16 cellular contexts compared by ENCODE assay signal in the genomic region with DNA sequence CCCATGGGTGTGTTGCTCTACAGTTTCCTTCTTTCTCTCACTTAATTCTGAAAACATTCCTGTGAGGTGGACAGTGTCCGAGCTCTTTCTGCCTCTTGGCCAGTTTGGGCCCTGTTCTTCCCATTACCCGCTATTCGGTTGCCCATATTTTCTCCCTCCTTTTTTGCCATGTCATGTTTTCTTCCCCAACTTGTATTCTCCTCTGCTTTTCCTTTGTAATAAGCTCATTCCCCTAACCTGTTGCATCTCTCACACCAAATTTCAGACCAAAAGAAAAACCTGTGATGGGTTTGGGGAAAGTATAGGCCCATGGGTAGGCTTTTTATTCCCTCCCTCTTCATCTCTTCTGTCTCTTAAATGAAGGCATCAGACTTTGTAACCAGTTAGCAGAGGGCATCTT. TPM values are rescaled to one million over a fixed set of nuclear protein-coding genes. Genes with fewer than 3 reads are reported as not detected.
DNase-seq lines count a peak whose midpoint lies in the region; ATAC-seq, FAIRE-seq and TF ChIP-seq lines count a peak whose summit lies in the region.
"Had no signal": no experiment of that assay in that cellular context is flagged by ENCODE, and none has a peak within 500 bp of the region (broad histone marks: within the 10 kb centered on the region; RNA-seq: fewer than 3 reads in every experiment).

No MANE protein-coding gene starts in this region.

- H3K4me3 ChIP-seq in HepG2 (replicated peaks in 1 of 3; ENCODE audit: insufficient read depth in 1 of 3, low read depth in 2 of 3, low read length in 3 of 3) (no peak overlapping the region), right lobe of liver (no peak overlapping the region), neural progenitor cell (no peak overlapping the region), esophagus squamous epithelium (no peak overlapping the region)
- H3K4me3 ChIP-seq: BLaER1 treated with 17β-estradiol and CSF1 and Interleukin-3, amounts not matched to agents 10 nM and 100 nM had no signal

- ATAC-seq in HepG2 (no peak), right lobe of liver (no peak)

- H3K27me3 Mint-ChIP-seq in neural progenitor cell (ENCODE audit: insufficient read depth, low read depth), result no peaks in the 10 kb centered on the region

- TF ChIP-seq EP300 in HepG2 (IDR thresholded peaks at IDR 0.05; ENCODE audit: low read depth in 2 of 2, low read length in 2 of 2) (no peak), HepG2 (CRISPR knock-in tag; IDR thresholded peaks at IDR 0.05; ENCODE audit: borderline replicate concordance) (no peak)

- H3K4me3 Mint-ChIP-seq in neural progenitor cell, result no peak overlapping the region

- H3K27ac Mint-ChIP-seq in neural progenitor cell, result no peak overlapping the region

- TF ChIP-seq POLR2A in HepG2 (IDR thresholded peaks at IDR 0.05; ENCODE audit: insufficient read depth in 1 of 2, low read depth in 2 of 2, low read length in 2 of 2), result no peak
- no peak for TF ChIP-seq POLR2A in right lobe of liver (IDR thresholded peaks at IDR 0.05)
- no peak for TF ChIP-seq POLR2A in esophagus squamous epithelium (IDR thresholded peaks at IDR 0.05)

- no peak for DNase-seq in HepG2 (ENCODE audit: low spot score)
- DNase-seq in right lobe of liver, result no peak
- DNase-seq in neural progenitor cell (ENCODE audit: low spot score), result no peak
- no peak for DNase-seq in esophagus squamous epithelium (lab: John Stamatoyannopoulos, UW)
- DNase-seq in superior temporal gyrus (ENCODE audit: extremely low spot score), result no peak
- no peak for DNase-seq in caudate nucleus (lab: John Stamatoyannopoulos, UW)
- DNase-seq: DMS79 treated with DMSO at 0.1 percent for 48 hours, NCI-H1105, NCI-H2081, NCI-H2171 treated with DMSO at 0.1 percent for 48 hours, NCI-H446 treated with DMSO at 0.1 percent for 48 hours, Right ventricle myocardium superior had no signal

- H3K36me3 Mint-ChIP-seq in neural progenitor cell, result peaks cover 21% of the 10 kb centered on the region

- CTCF ChIA-PET in HepG2 (lab: Yijun Ruan, JAX; ENCODE audit: low intra/inter-chr PET ratio, low total read pairs), result no interaction called here

- peaks cover 11% of the 10 kb centered on the region for H4K20me1 ChIP-seq in HepG2 (ENCODE audit: insufficient read depth, low read length)
- H4K20me1 ChIP-seq in neural progenitor cell (ENCODE audit: low read depth), result peaks cover 72% of the 10 kb centered on the region

- peaks cover 13% of the 10 kb centered on the region for H3K4me1 Mint-ChIP-seq in neural progenitor cell

- in situ Hi-C loops in HepG2 (cut with HindIII; ENCODE audit: extremely low pct_ligation_motif_present, low pct_unique_long_range_greater_than_20kb), result no loop called here

- H3K9ac ChIP-seq in HepG2 (ENCODE audit: insufficient read depth, low read depth, low read length), result no peak overlapping the region
- no peak overlapping the region for H3K9ac ChIP-seq in neural progenitor cell
- H3K9ac ChIP-seq: BLaER1 treated with 17β-estradiol and CSF1 and Interleukin-3, amounts not matched to agents 10 nM and 100 nM had no signal

- 93% methylated on average over 3 of the region's 3 CpGs for WGBS in HepG2 (ENCODE audit: low lambda C conversion rate)
- WGBS in right lobe of liver (ENCODE audit: insufficient coverage, low coverage, low lambda C conversion rate, missing lambda C conversion rate), result 100% methylated on average over 3 of the region's 3 CpGs
- 96 to 97% methylated on average over 3 of the region's 3 CpGs for WGBS in esophagus squamous epithelium, 2 donors

- no peaks in the 10 kb centered on the region for H3K9me3 Mint-ChIP-seq in neural progenitor cell

- intact Hi-C loops in HepG2 (cut with micrococcal nuclease; ENCODE audit: unreplicated experiment), result loop anchor here (10.0 kb wide), 1 partner anchor 108 kb away; no protein-coding TSS in a partner anchor
- intact Hi-C loops in right lobe of liver (cut with DNase I), result no loop called here
- intact Hi-C loops in esophagus squamous epithelium (cut with DNase I), result no loop called here

- H3K9me3 ChIP-seq in HepG2 (ENCODE audit: low read length) (no peaks in the 10 kb centered on the region), right lobe of liver (no peaks in the 10 kb centered on the region), neural progenitor cell (ENCODE audit: low read depth) (no peaks in the 10 kb centered on the region), esophagus squamous epithelium (no peaks in the 10 kb centered on the region)

- H2AFZ ChIP-seq in HepG2 (ENCODE audit: low read length), result no peak overlapping the region
- no peak overlapping the region for H2AFZ ChIP-seq in neural progenitor cell (replicated peaks)

- TF ChIP-seq CTCF in HepG2 (CRISPR knock-in tag; IDR thresholded peaks at IDR 0.05), result no peak
- no peak for TF ChIP-seq CTCF in right lobe of liver (IDR thresholded peaks at IDR 0.05)
- no peak for TF ChIP-seq CTCF in VCaP (conservative IDR thresholded peaks at IDR 0.05)
- no peak for TF ChIP-seq CTCF in neural progenitor cell (IDR thresholded peaks at IDR 0.05)
- no peak for TF ChIP-seq CTCF in esophagus squamous epithelium (IDR thresholded peaks at IDR 0.05)

- peaks cover 30% of the 10 kb centered on the region for H3F3A ChIP-seq in neural progenitor cell (ENCODE audit: low read depth)

- no peak for FAIRE-seq in HepG2 (lab: Jason Lieb, UNC)
- FAIRE-seq: H1, RCC 7860 had no signal

- no TSS peak for BruUV-seq in HepG2 (replicated peaks; lab: Mats Ljungman, UMichigan)

- H3K36me3 ChIP-seq in HepG2 (replicated peaks in 1 of 2; ENCODE audit: control insufficient read depth in 1 of 2, insufficient read depth in 2 of 2, low read length in 2 of 2), result peaks cover 1 to 9% of the 10 kb centered on the region in 2 experiments; a peak in 4 of 5 replicates
- H3K36me3 ChIP-seq in right lobe of liver, result peaks cover 0 to 9% (median 2%) of the 10 kb centered on the region in 4 donors
- peaks cover 23% of the 10 kb centered on the region for H3K36me3 ChIP-seq in neural progenitor cell
- peaks cover 0 to 38% (median 0%) of the 10 kb centered on the region in 3 donors for H3K36me3 ChIP-seq in esophagus squamous epithelium

- TF ChIP-seq RAD21 in HepG2 (CRISPR knock-in tag; IDR thresholded peaks at IDR 0.05), result no peak

- H3K27me3 ChIP-seq in HepG2 (ENCODE audit: control insufficient read depth in 1 of 2, insufficient read depth in 2 of 2, low read length in 2 of 2), result no peaks in the 10 kb centered on the region
- no peaks in the 10 kb centered on the region for H3K27me3 ChIP-seq in right lobe of liver
- no peaks in the 10 kb centered on the region for H3K27me3 ChIP-seq in neural progenitor cell
- no peaks in the 10 kb centered on the region for H3K27me3 ChIP-seq in esophagus squamous epithelium
- H3K27me3 ChIP-seq: BLaER1 treated with 17β-estradiol and CSF1 and Interleukin-3, amounts not matched to agents 10 nM and 100 nM had no signal

- no peak overlapping the region for H3K4me2 ChIP-seq in HepG2 (ENCODE audit: low read depth, low read length)
- H3K4me2 ChIP-seq in neural progenitor cell, result no peak overlapping the region
- H3K4me2 ChIP-seq: BLaER1 treated with 17β-estradiol and CSF1 and Interleukin-3, amounts not matched to agents 10 nM and 100 nM had no signal

- H3K79me2 ChIP-seq in HepG2 (ENCODE audit: insufficient read depth, low read length) (no peaks in the 10 kb centered on the region), neural progenitor cell (ENCODE audit: low read depth) (peaks cover 99% of the 10 kb centered on the region)

- H3K27ac ChIP-seq in HepG2 (ENCODE audit: extremely low read length, insufficient read depth, low read length) (no peak overlapping the region), right lobe of liver (no peak overlapping the region), VCaP (peak overlapping the region; percentile 33), neural progenitor cell (peak overlapping the region; percentile 66), esophagus squamous epithelium (no peak overlapping the region), caudate nucleus (ENCODE audit: low read depth, low read length) (no peak overlapping the region)

- POLR2A ChIA-PET in HepG2 (lab: Yijun Ruan, JAX), result no interaction called here

- H3K4me1 ChIP-seq in HepG2 (ENCODE audit: insufficient read depth, low read length) (no peaks in the 10 kb centered on the region; the same call in 1 of the 2 replicates), right lobe of liver (peaks cover 0 to 10% (median 4%) of the 10 kb centered on the region in 4 donors), neural progenitor cell (no peaks in the 10 kb centered on the region), esophagus squamous epithelium (peaks cover 0 to 13% (median 0%) of the 10 kb centered on the region in 3 donors)

RNA-seq across cellular contexts. Expression of gene NKIRAS1, which starts 30.5 kb away (rescaled TPM):
- total RNA-seq in HepG2 (2016; rRNA removed; fragmentation: Illumina TruSeq; extraction: Trizol) (8.0 and 10.5 TPM in 2 replicates), right lobe of liver (10 to 100 TPM in 2 of 6 experiments, 1 to 10 TPM in 4; 7.0 to 14.2 (median 8.5) TPM), neural progenitor cell (ENCODE audit: low replicate concordance) (17.3 and 30.9 TPM in 2 replicates), esophagus squamous epithelium (10 to 100 TPM in 1 of 4 donors, 1 to 10 TPM in 3; 5.9 to 11.1 (median 8.4) TPM)
- 6.8 and 7.5 TPM in 2 replicates for total RNA-seq in HepG2 (2016; cell fraction: cytosol; rRNA removed; fragmentation: Illumina TruSeq; extraction: Trizol; ENCODE audit: low read depth)
- total RNA-seq in HepG2 (2016; cell fraction: insoluble cytoplasmic fraction; rRNA removed; fragmentation: Illumina TruSeq; extraction: Trizol), result 8.5 and 11.2 TPM in 2 replicates
- 5.0 and 6.3 TPM in 2 replicates for total RNA-seq in HepG2 (2016; cell fraction: membrane; rRNA removed; fragmentation: Illumina TruSeq; extraction: Trizol)
- total RNA-seq in HepG2 (2016; cell fraction: nucleus; rRNA removed; fragmentation: Illumina TruSeq; extraction: Trizol), result 6.0 and 7.0 TPM in 2 replicates
- polyA plus RNA-seq in HepG2 (2011; rRNA removed), result 4.3 and 4.5 TPM in 2 replicates
- polyA plus RNA-seq in HepG2 (2011; cell fraction: cytosol; rRNA removed), result 2.3 and 4.0 TPM in 2 replicates
- 1.8 and 3.5 TPM in 2 replicates for polyA plus RNA-seq in HepG2 (2011; cell fraction: nucleus; rRNA removed)
- polyA plus RNA-seq in HepG2 (2012), result 6.4 and 6.7 TPM in 2 replicates
- polyA plus RNA-seq in HepG2 (2016; cell fraction: cytosol; fragmentation: Illumina TruSeq; extraction: Trizol; ENCODE audit: low read depth), result 1.1 TPM in 2 replicates
- polyA plus RNA-seq in HepG2 (2016; cell fraction: insoluble cytoplasmic fraction; fragmentation: Illumina TruSeq; extraction: Trizol; ENCODE audit: low read depth), result 10.4 and 12.6 TPM in 2 replicates
- 2.2 and 3.1 TPM in 2 replicates for polyA plus RNA-seq in HepG2 (2016; cell fraction: membrane; fragmentation: Illumina TruSeq; extraction: Trizol; ENCODE audit: low read depth)
- 7.0 and 7.8 TPM in 2 replicates for polyA plus RNA-seq in HepG2 (2016; cell fraction: nucleus; fragmentation: Illumina TruSeq; extraction: Trizol; ENCODE audit: insufficient read depth, low read depth)
- polyA minus RNA-seq in HepG2 (2011; rRNA and poly(A)+ RNA removed; ENCODE audit: low replicate concordance), result 2.0 and 2.2 TPM in 2 replicates
- polyA minus RNA-seq in HepG2 (2011; cell fraction: cytosol; rRNA and poly(A)+ RNA removed), result 4.0 and 6.2 TPM in 2 replicates
- polyA minus RNA-seq in HepG2 (2011; cell fraction: nucleus; rRNA and poly(A)+ RNA removed), result 12.7 and 14.3 TPM in 2 replicates

RNA-seq across cellular contexts. Expression of gene RPL15, which starts 30.6 kb away (rescaled TPM):
- 1,297 and 1,763 TPM in 2 replicates for total RNA-seq in HepG2 (2016; rRNA removed; fragmentation: Illumina TruSeq; extraction: Trizol)
- 1,586 and 1,699 TPM in 2 replicates for total RNA-seq in HepG2 (2016; cell fraction: cytosol; rRNA removed; fragmentation: Illumina TruSeq; extraction: Trizol; ENCODE audit: low read depth)
- total RNA-seq in HepG2 (2016; cell fraction: insoluble cytoplasmic fraction; rRNA removed; fragmentation: Illumina TruSeq; extraction: Trizol), result 1,351 and 1,926 TPM in 2 replicates
- total RNA-seq in HepG2 (2016; cell fraction: membrane; rRNA removed; fragmentation: Illumina TruSeq; extraction: Trizol), result 3,254 and 3,418 TPM in 2 replicates
- 503 TPM in 2 replicates for total RNA-seq in HepG2 (2016; cell fraction: nucleus; rRNA removed; fragmentation: Illumina TruSeq; extraction: Trizol)
- polyA plus RNA-seq in HepG2 (2011; rRNA removed), result 3,693 and 3,955 TPM in 2 replicates
- 6,013 and 6,757 TPM in 2 replicates for polyA plus RNA-seq in HepG2 (2011; cell fraction: cytosol; rRNA removed)
- polyA plus RNA-seq in HepG2 (2011; cell fraction: nucleus; rRNA removed), result 1,196 and 1,371 TPM in 2 replicates
- 2,819 and 3,574 TPM in 2 replicates for polyA plus RNA-seq in HepG2 (2012)
- 3,375 and 3,723 TPM in 2 replicates for polyA plus RNA-seq in HepG2 (2016; cell fraction: cytosol; fragmentation: Illumina TruSeq; extraction: Trizol; ENCODE audit: low read depth)
- 2,788 and 2,868 TPM in 2 replicates for polyA plus RNA-seq in HepG2 (2016; cell fraction: insoluble cytoplasmic fraction; fragmentation: Illumina TruSeq; extraction: Trizol; ENCODE audit: low read depth)
- polyA plus RNA-seq in HepG2 (2016; cell fraction: membrane; fragmentation: Illumina TruSeq; extraction: Trizol; ENCODE audit: low read depth), result 4,974 and 5,217 TPM in 2 replicates
- polyA plus RNA-seq in HepG2 (2016; cell fraction: nucleus; fragmentation: Illumina TruSeq; extraction: Trizol; ENCODE audit: insufficient read depth, low read depth), result 1,295 and 1,318 TPM in 2 replicates
- 1,424 and 2,177 TPM in 2 replicates for polyA minus RNA-seq in HepG2 (2011; rRNA and poly(A)+ RNA removed; ENCODE audit: low replicate concordance)
- 848 and 1,008 TPM in 2 replicates for polyA minus RNA-seq in HepG2 (2011; cell fraction: cytosol; rRNA and poly(A)+ RNA removed)
- polyA minus RNA-seq in HepG2 (2011; cell fraction: nucleus; rRNA and poly(A)+ RNA removed), result 296 and 376 TPM in 2 replicates
- total RNA-seq in right lobe of liver, result 100 to 1,000 TPM; 572 to 932 (median 636) TPM
- 5,928 and 7,186 TPM in 2 replicates for total RNA-seq in neural progenitor cell (ENCODE audit: low replicate concordance)
- total RNA-seq in esophagus squamous epithelium, result 1,000 to 10,000 TPM; 1,560 to 3,130 (median 2,166) TPM

RNA-seq across cellular contexts. Expression of gene NR1D2, which starts 58.8 kb away (rescaled TPM):
- total RNA-seq in HepG2 (2016; rRNA removed; fragmentation: Illumina TruSeq; extraction: Trizol), result 8.1 and 14.3 TPM in 2 replicates
- total RNA-seq in HepG2 (2016; cell fraction: cytosol; rRNA removed; fragmentation: Illumina TruSeq; extraction: Trizol; ENCODE audit: low read depth), result 3.8 and 4.4 TPM in 2 replicates
- 10.2 and 12.5 TPM in 2 replicates for total RNA-seq in HepG2 (2016; cell fraction: insoluble cytoplasmic fraction; rRNA removed; fragmentation: Illumina TruSeq; extraction: Trizol)
- 8.8 and 9.8 TPM in 2 replicates for total RNA-seq in HepG2 (2016; cell fraction: membrane; rRNA removed; fragmentation: Illumina TruSeq; extraction: Trizol)
- total RNA-seq in HepG2 (2016; cell fraction: nucleus; rRNA removed; fragmentation: Illumina TruSeq; extraction: Trizol), result 9.6 and 11.0 TPM in 2 replicates
- polyA plus RNA-seq in HepG2 (2011; rRNA removed), result 5.3 TPM in 2 replicates
- 2.6 and 4.6 TPM in 2 replicates for polyA plus RNA-seq in HepG2 (2011; cell fraction: cytosol; rRNA removed)
- polyA plus RNA-seq in HepG2 (2011; cell fraction: nucleus; rRNA removed), result 2.9 and 3.5 TPM in 2 replicates
- polyA plus RNA-seq in HepG2 (2012), result 11.8 and 12.0 TPM in 2 replicates
- polyA plus RNA-seq in HepG2 (2016; cell fraction: cytosol; fragmentation: Illumina TruSeq; extraction: Trizol; ENCODE audit: low read depth), result 0.38 and 0.43 TPM in 2 replicates
- polyA plus RNA-seq in HepG2 (2016; cell fraction: insoluble cytoplasmic fraction; fragmentation: Illumina TruSeq; extraction: Trizol; ENCODE audit: low read depth), result 7.2 and 7.4 TPM in 2 replicates
- 2.1 and 2.3 TPM in 2 replicates for polyA plus RNA-seq in HepG2 (2016; cell fraction: membrane; fragmentation: Illumina TruSeq; extraction: Trizol; ENCODE audit: low read depth)
- polyA plus RNA-seq in HepG2 (2016; cell fraction: nucleus; fragmentation: Illumina TruSeq; extraction: Trizol; ENCODE audit: insufficient read depth, low read depth), result 5.6 and 5.9 TPM in 2 replicates
- polyA minus RNA-seq in HepG2 (2011; rRNA and poly(A)+ RNA removed; ENCODE audit: low replicate concordance), result 6.0 and 17.2 TPM in 2 replicates
- 11.6 and 16.5 TPM in 2 replicates for polyA minus RNA-seq in HepG2 (2011; cell fraction: cytosol; rRNA and poly(A)+ RNA removed)
- 26.5 and 29.6 TPM in 2 replicates for polyA minus RNA-seq in HepG2 (2011; cell fraction: nucleus; rRNA and poly(A)+ RNA removed)
- total RNA-seq in right lobe of liver, result 10 to 100 TPM; 13.0 to 34.8 (median 18.2) TPM
- 28.9 and 43.7 TPM in 2 replicates for total RNA-seq in neural progenitor cell (ENCODE audit: low replicate concordance)
- total RNA-seq in esophagus squamous epithelium, result 10 to 100 TPM; 10.8 to 34.0 (median 11.6) TPM

Comparison
In these comparisons a context has a peak if more than half of its experiments do, and no peak if none do; other contexts are left out.
1. H3K27ac ChIP-seq: peak in VCaP (single experiment) and neural progenitor cell (single experiment); none in HepG2 (single experiment), right lobe of liver (0 of 3), esophagus squamous epithelium (0 of 4) and caudate nucleus (single experiment).